13 cellular contexts compared by ENCODE assay signal in genomic region chr22:38246692-38247091, GRCh38. TPM values are rescaled to one million over a fixed set of nuclear protein-coding genes. Genes with fewer than 3 reads are reported as not detected.
A peak's percentile ranks its signal among the peaks of the same experiment; 100 is the strongest.
DNase-seq lines count a peak whose midpoint lies in the region; ATAC-seq and TF ChIP-seq lines count a peak whose summit lies in the region.
"Had no signal": no experiment of that assay in that cellular context is flagged by ENCODE, and none has a peak within 500 bp of the region (broad histone marks: within the 10 kb centered on the region; RNA-seq: fewer than 3 reads in every experiment).

No MANE protein-coding gene starts in this region.

- DNase-seq in amygdala (lab: John Stamatoyannopoulos, UW): peak in 44 of 56 donors; percentile 22 to 84 (median 59)
- no peak for DNase-seq in glutamatergic neuron
- peak in 46 of 56 donors; percentile 23 to 86 (median 56) for DNase-seq in nucleus accumbens (lab: John Stamatoyannopoulos, UW)
- DNase-seq in tibial nerve (ENCODE audit: low spot score in 2 of 2): peak; percentile 45 to 53
- no peak for DNase-seq in CD1c-positive myeloid dendritic cell (ENCODE audit: extremely low spot score)
- DNase-seq: activated CD4-positive, alpha-beta T cell treated with anti-CD3 and anti-CD28 coated beads for 36 hours; CD4-positive, CD25-positive, alpha-beta regulatory T cell; IMR-90; mesenchymal stem cell; NCI-H1436; stimulated activated CD4-positive, alpha-beta T cell treated with anti-CD3 and anti-CD28 coated beads, Interleukin-15, amount 100 ng/mL, for 24 hours had no signal

- peaks cover 0 to 69% (median 36%) of the 10 kb centered on the region in 4 donors for H3K4me1 ChIP-seq in tibial nerve

- peaks cover 14% of the 10 kb centered on the region for H3K4me1 Mint-ChIP-seq in glutamatergic neuron (ENCODE audit: low read depth, unreplicated experiment)
- H3K4me1 Mint-ChIP-seq: activated CD4-positive, alpha-beta T cell treated with anti-CD3 and anti-CD28 coated beads for 36 hours had no signal

- no peaks in the 10 kb centered on the region for H3K9me3 ChIP-seq in tibial nerve

- WGBS in tibial nerve, 2 donors: 15 to 32% methylated on average over 5 of the region's 5 CpGs

- peaks cover 0 to 44% (median 0%) of the 10 kb centered on the region in 3 donors for H3K36me3 ChIP-seq in tibial nerve

- H3K36me3 Mint-ChIP-seq in glutamatergic neuron (ENCODE audit: unreplicated experiment): peaks cover 11% of the 10 kb centered on the region

- H3K4me3 Mint-ChIP-seq in glutamatergic neuron (ENCODE audit: unreplicated experiment): no peak overlapping the region
- H3K4me3 Mint-ChIP-seq: activated CD4-positive, alpha-beta T cell treated with anti-CD3 and anti-CD28 coated beads for 36 hours; CD4-positive, CD25-positive, alpha-beta regulatory T cell had no signal

- ATAC-seq in GM19463 (IDR thresholded peaks at IDR 0.05; ENCODE audit: unreplicated experiment): no peak
- ATAC-seq in HG02884 (IDR thresholded peaks at IDR 0.05; ENCODE audit: unreplicated experiment): no peak
- ATAC-seq: activated CD4-positive, alpha-beta T cell treated with anti-CD3 and anti-CD28 coated beads for 36 hours had no signal

- no peak overlapping the region for H3K4me3 ChIP-seq in tibial nerve

- peaks cover 7% of the 10 kb centered on the region for H3K27me3 Mint-ChIP-seq in glutamatergic neuron (ENCODE audit: unreplicated experiment)
- H3K27me3 Mint-ChIP-seq: activated CD4-positive, alpha-beta T cell treated with anti-CD3 and anti-CD28 coated beads for 36 hours; CD4-positive, CD25-positive, alpha-beta regulatory T cell had no signal

- TF ChIP-seq EP300 in tibial nerve (IDR thresholded peaks at IDR 0.05): peak in 1 of 2 donors; percentile 19

- TF ChIP-seq POLR2A in tibial nerve (IDR thresholded peaks at IDR 0.05): no peak

- peaks cover 6% of the 10 kb centered on the region for H3K9me3 Mint-ChIP-seq in glutamatergic neuron (ENCODE audit: unreplicated experiment)
- H3K9me3 Mint-ChIP-seq: CD4-positive, CD25-positive, alpha-beta regulatory T cell had no signal

- no peaks in the 10 kb centered on the region for H3K27me3 ChIP-seq in tibial nerve

- H3K27ac Mint-ChIP-seq in glutamatergic neuron (ENCODE audit: unreplicated experiment): peak overlapping the region; percentile 20
- H3K27ac Mint-ChIP-seq: activated CD4-positive, alpha-beta T cell treated with anti-CD3 and anti-CD28 coated beads for 36 hours had no signal

- TF ChIP-seq CTCF in glutamatergic neuron (IDR thresholded peaks at IDR 0.05; ENCODE audit: partially characterized antibody, unreplicated experiment) (no peak), tibial nerve (IDR thresholded peaks at IDR 0.05) (no peak)

- peak overlapping the region in 2 of 4 donors; percentile 47 to 72 for H3K27ac ChIP-seq in tibial nerve

RNA-seq across cellular contexts. Expression of gene TMEM184B, which starts 26.1 kb away (rescaled TPM):
- total RNA-seq in glutamatergic neuron (ENCODE audit: unreplicated experiment) (81.0 TPM), tibial nerve (100 to 1,000 TPM in 1 of 4 donors, 10 to 100 TPM in 3; 61.1 to 138 (median 72.0) TPM)

RNA-seq across cellular contexts. Expression of gene MAFF, which starts 44.9 kb away (rescaled TPM):
- 1.8 TPM for total RNA-seq in glutamatergic neuron (ENCODE audit: unreplicated experiment)
- 100 to 1,000 TPM in 2 of 4 donors, 10 to 100 TPM in 2; 68.1 to 110 (median 96.8) TPM for total RNA-seq in tibial nerve

Comparison
In these comparisons a context has a peak if more than half of its experiments do, and no peak if none do; other contexts are left out.
1. DNase-seq: peak in amygdala (44 of 56), nucleus accumbens (46 of 56) and tibial nerve (2 of 2); none in glutamatergic neuron (single experiment) and CD1c-positive myeloid dendritic cell (single experiment).
2. RNA of gene MAFF, which starts 44.9 kb away (total RNA-seq): 68.1 to 110 TPM in tibial nerve; 1.8 TPM in glutamatergic neuron (single experiment); every median in the first group is over 10 times any median in the second.